18 cellular contexts compared by ENCODE assay signal in genomic region chr13:24083141-24083540, GRCh38.
A peak's percentile ranks its signal among the peaks of the same experiment; 100 is the strongest.
DNase-seq lines count a peak whose midpoint lies in the region; ATAC-seq and TF ChIP-seq lines count a peak whose summit lies in the region.
"Had no signal": no experiment of that assay in that cellular context is flagged by ENCODE, and none has a peak within 500 bp of the region (broad histone marks: within the 10 kb centered on the region; RNA-seq: fewer than 3 reads in every experiment).

No MANE protein-coding gene starts in this region.

- intact Hi-C loops in dorsolateral prefrontal cortex (cut with DNase I): no loop called here
- intact Hi-C loops in upper lobe of right lung (cut with DNase I): no loop called here

- TF ChIP-seq CTCF in dorsolateral prefrontal cortex (IDR thresholded peaks at IDR 0.05 in 54 of 56, conservative IDR thresholded peaks at IDR 0.05 in 2 of 56; ENCODE audit: low read depth in 1 of 56, partially characterized antibody in 56 of 56) (no peak), neural cell (IDR thresholded peaks at IDR 0.05; ENCODE audit: poor library complexity, severe bottlenecking) (no peak), upper lobe of right lung (IDR thresholded peaks at IDR 0.05) (no peak), Peyer's patch (IDR thresholded peaks at IDR 0.05) (no peak)

- no peak for TF ChIP-seq RAD21 in neural cell (conservative IDR thresholded peaks at IDR 0.05)

- H2AFZ ChIP-seq in neural cell (ENCODE audit: low read depth, low read length): no peak overlapping the region

- H3K4me1 ChIP-seq in upper lobe of right lung: peaks cover 8% of the 10 kb centered on the region
- peaks cover 0 to 8% (median 0%) of the 10 kb centered on the region in 4 donors for H3K4me1 ChIP-seq in Peyer's patch
- H3K4me1 ChIP-seq: BLaER1 treated with 17β-estradiol and CSF1 and Interleukin-3, amounts not matched to agents 10 nM and 100 nM had no signal

- no peaks in the 10 kb centered on the region for H3K79me2 ChIP-seq in neural cell (replicated peaks; ENCODE audit: insufficient read depth, low read length)

- no peak for TF ChIP-seq POLR2A in Peyer's patch (IDR thresholded peaks at IDR 0.05)

- peak overlapping the region; percentile 41 for H3K4me2 ChIP-seq in neural cell (ENCODE audit: low read length)
- H3K4me2 ChIP-seq: BLaER1 treated with 17β-estradiol and CSF1 and Interleukin-3, amounts not matched to agents 10 nM and 100 nM had no signal

- no peaks in the 10 kb centered on the region for H4K20me1 ChIP-seq in neural cell (ENCODE audit: insufficient read depth)
- H4K20me1 ChIP-seq: BLaER1 treated with 17β-estradiol and CSF1 and Interleukin-3, amounts not matched to agents 10 nM and 100 nM had no signal

- peak overlapping the region; percentile 72 for H3K9ac ChIP-seq in neural cell (ENCODE audit: low read length)
- H3K9ac ChIP-seq: BLaER1 treated with 17β-estradiol and CSF1 and Interleukin-3, amounts not matched to agents 10 nM and 100 nM had no signal

- TF ChIP-seq EP300 in neural cell (conservative IDR thresholded peaks at IDR 0.05; ENCODE audit: poor library complexity, severe bottlenecking): no peak

- H3K4me3 ChIP-seq in dorsolateral prefrontal cortex: peak overlapping the region in 7 of 59 donors; percentile 11 to 68 (median 56)
- peak overlapping the region; percentile 58 for H3K4me3 ChIP-seq in neural cell (ENCODE audit: low read length)
- no peak overlapping the region for H3K4me3 ChIP-seq in upper lobe of right lung
- H3K4me3 ChIP-seq in Peyer's patch: no peak overlapping the region
- H3K4me3 ChIP-seq: BLaER1 treated with 17β-estradiol and CSF1 and Interleukin-3, amounts not matched to agents 10 nM and 100 nM; MG63 had no signal

- no peak for ATAC-seq in upper lobe of right lung
- ATAC-seq: PC-3 had no signal

- H3K36me3 ChIP-seq in neural cell (ENCODE audit: insufficient read depth, low read length) (no peaks in the 10 kb centered on the region), upper lobe of right lung (no peaks in the 10 kb centered on the region), Peyer's patch (no peaks in the 10 kb centered on the region)
- H3K36me3 ChIP-seq: BLaER1 treated with 17β-estradiol and CSF1 and Interleukin-3, amounts not matched to agents 10 nM and 100 nM; MG63 had no signal

- H3K27ac ChIP-seq in dorsolateral prefrontal cortex (peak overlapping the region in 33 of 59 donors; percentile 12 to 81 (median 54)), neural cell (ENCODE audit: low read length) (peak overlapping the region; percentile 95), upper lobe of right lung (no peak overlapping the region), Peyer's patch (no peak overlapping the region)
- H3K27ac ChIP-seq: BLaER1 treated with 17β-estradiol and CSF1 and Interleukin-3, amounts not matched to agents 10 nM and 100 nM had no signal

- DNase-seq in NCI-H526 (lab: John Stamatoyannopoulos, UW) (peak; percentile 7 to 38), NCI-H526 treated with DMSO at 0.1 percent for 48 hours (lab: John Stamatoyannopoulos, UW) (no peak), dorsolateral prefrontal cortex (no peak), mesenteric fat pad (ENCODE audit: low spot score) (no peak), activated T-cell treated with anti-CD3 and anti-CD28 coated beads for 4 hours (no peak), upper lobe of right lung (no peak), Peyer's patch (no peak)
- DNase-seq: CD8-positive, alpha-beta memory T cell; DMS79; HCEC 1CT; Karpas-422; MG63; NCI-H1694 treated with DMSO at 0.1 percent for 48 hours; NCI-H2107; NCI-H345; PC-3 had no signal

- peaks cover 6% of the 10 kb centered on the region for H3F3A ChIP-seq in neural cell (ENCODE audit: insufficient read depth, low read length, poor library complexity, severe bottlenecking)

- H3K9me3 ChIP-seq in neural cell (ENCODE audit: low read length): no peaks in the 10 kb centered on the region
- H3K9me3 ChIP-seq in upper lobe of right lung: no peaks in the 10 kb centered on the region
- H3K9me3 ChIP-seq in Peyer's patch: no peaks in the 10 kb centered on the region
- H3K9me3 ChIP-seq: BLaER1 treated with 17β-estradiol and CSF1 and Interleukin-3, amounts not matched to agents 10 nM and 100 nM; MG63 had no signal

- no peaks in the 10 kb centered on the region for H3K9me2 ChIP-seq in neural cell (ENCODE audit: insufficient read depth, low read length)

- H3K27me3 ChIP-seq in dorsolateral prefrontal cortex (no peaks in the 10 kb centered on the region), neural cell (ENCODE audit: insufficient read depth, low read depth, low read length) (no peaks in the 10 kb centered on the region), upper lobe of right lung (no peaks in the 10 kb centered on the region), Peyer's patch (no peaks in the 10 kb centered on the region)
- H3K27me3 ChIP-seq: BLaER1 treated with 17β-estradiol and CSF1 and Interleukin-3, amounts not matched to agents 10 nM and 100 nM; MG63 had no signal

TF ChIP-seq in neural cell, 6 proteins besides CTCF, POLR2A, EP300 and RAD21:
- no peak for TF ChIP-seq POLR2AphosphoS5 (IDR thresholded peaks at IDR 0.05)
- TF ChIP-seq EZH2 (IDR thresholded peaks at IDR 0.05; ENCODE audit: borderline replicate concordance, insufficient read depth, low read length, poor library complexity, severe bottlenecking): no peak
- no peak for TF ChIP-seq TAF1 (IDR thresholded peaks at IDR 0.05; ENCODE audit: low read depth)
- TF ChIP-seq SMC3 (conservative IDR thresholded peaks at IDR 0.05; ENCODE audit: poor library complexity): no peak
- no peak for TF ChIP-seq REST (IDR thresholded peaks at IDR 0.05; ENCODE audit: borderline replicate concordance)
- TF ChIP-seq MXI1 (conservative IDR thresholded peaks at IDR 0.05; ENCODE audit: poor library complexity, severe bottlenecking): no peak

Comparison
In these comparisons a context has a peak if more than half of its experiments do, and no peak if none do; other contexts are left out.
1. DNase-seq: peak in NCI-H526 (2 of 2); none in NCI-H526 treated with DMSO at 0.1 percent for 48 hours (single experiment), dorsolateral prefrontal cortex (0 of 10), mesenteric fat pad (single experiment), activated T-cell treated with anti-CD3 and anti-CD28 coated beads for 4 hours (single experiment), upper lobe of right lung (single experiment) and Peyer's patch (0 of 3).
2. H3K27ac ChIP-seq: peak in dorsolateral prefrontal cortex (33 of 59) and neural cell (single experiment); none in upper lobe of right lung (single experiment) and Peyer's patch (0 of 4).